ENCODE assay signal across 9 cellular contexts in genomic region chr9:84669293-84670105, GRCh38. TPM values are rescaled to one million over a fixed set of nuclear protein-coding genes. Genes with fewer than 3 reads are reported as not detected.
DNase-seq lines count a peak whose midpoint lies in the region; ATAC-seq and TF ChIP-seq lines count a peak whose summit lies in the region.
"Had no signal": no experiment of that assay in that cellular context is flagged by ENCODE, and none has a peak within 500 bp of the region (broad histone marks: within the 10 kb centered on the region; RNA-seq: fewer than 3 reads in every experiment).

NTRK2 (plus strand) TSS chr9:84669729; CDS start chr9:84670749, 1,020 bp downstream.

- H3K4me1 ChIP-seq in esophagus muscularis mucosa (peaks cover 18 to 36% (median 34%) of the 10 kb centered on the region in 4 donors), transverse colon (peaks cover 11 to 31% (median 20%) of the 10 kb centered on the region in 4 donors)

- H3K9me3 ChIP-seq in T-helper 17 cell (ENCODE audit: control insufficient read depth, low read length, poor library complexity, severe bottlenecking) (no peaks in the 10 kb centered on the region), esophagus muscularis mucosa (no peaks in the 10 kb centered on the region), transverse colon (no peaks in the 10 kb centered on the region)

- intact Hi-C loops in esophagus muscularis mucosa (cut with DNase I), result no loop called here
- intact Hi-C loops in transverse colon (cut with DNase I; ENCODE audit: low total_unique reads), result no loop called here

- TF ChIP-seq POLR2A in esophagus muscularis mucosa (IDR thresholded peaks at IDR 0.05; ENCODE audit: low read depth), result no peak
- TF ChIP-seq POLR2A in transverse colon (IDR thresholded peaks at IDR 0.05), result no peak

- H3K36me3 ChIP-seq in esophagus muscularis mucosa (no peaks in the 10 kb centered on the region), transverse colon (no peaks in the 10 kb centered on the region)

- peaks cover 15% of the 10 kb centered on the region for H3K4me1 Mint-ChIP-seq in T-helper 17 cell

- TF ChIP-seq EP300 in esophagus muscularis mucosa (IDR thresholded peaks at IDR 0.05), result no peak
- no peak for TF ChIP-seq EP300 in transverse colon (IDR thresholded peaks at IDR 0.05; ENCODE audit: low read depth)

- in situ Hi-C loops in transverse colon (cut with MboI; ENCODE audit: low pct_ligation_motif_present in 1 of 4, low pct_unique_long_range_greater_than_20kb in 1 of 4, low sequenced_read_pairs in 3 of 4), result loop anchor here in 1 of 4 donors (25.0 kb wide), 1 partner anchor 593 kb away; no protein-coding TSS in a partner anchor

- WGBS in esophagus muscularis mucosa, result 1% methylated on average over 20 of the region's 68 CpGs
- 0 to 4% methylated on average over 4 to 68 of the region's 68 CpGs for WGBS in transverse colon (ENCODE audit: low coverage in 1 of 2), 2 donors

- DNase-seq in C1 segment of cervical spinal cord (lab: John Stamatoyannopoulos, UW), result peak in 11 of 14 donors; percentile 43 to 81 (median 63)
- peak; percentile 11 to 28 (median 14) for DNase-seq in T-helper 17 cell
- DNase-seq in esophagus muscularis mucosa (ENCODE audit: extremely low spot score), result no peak
- DNase-seq in midbrain (lab: John Stamatoyannopoulos, UW), result peak; percentile 77
- DNase-seq in transverse colon, result no peak
- DNase-seq in T-helper 9 cell, result no peak
- no peak for DNase-seq in NOMO-1 treated with DMSO at 0.1 percent for 48 hours (lab: John Stamatoyannopoulos, UW; ENCODE audit: unreplicated experiment)

- no peak within 1 kb of the TSS for H3K27ac Mint-ChIP-seq in T-helper 17 cell

- ATAC-seq in GM21423 (IDR thresholded peaks at IDR 0.05; ENCODE audit: unreplicated experiment), result peak; percentile 39
- ATAC-seq in T-helper 17 cell, result peak; percentile 66

- peaks cover 5% of the 10 kb centered on the region for H3K36me3 Mint-ChIP-seq in T-helper 17 cell (ENCODE audit: low read depth)

- no peak for TF ChIP-seq CTCF in esophagus muscularis mucosa (IDR thresholded peaks at IDR 0.05)
- TF ChIP-seq CTCF in transverse colon (IDR thresholded peaks at IDR 0.05), result peak in 3 of 5 experiments; percentile 7 to 26 (median 13)

- H3K27ac ChIP-seq in esophagus muscularis mucosa (replicated peaks in 1 of 4) (peak within 1 kb of the TSS in 3 of 4 donors; percentile 20 to 60 (median 55)), transverse colon (peak within 1 kb of the TSS in 1 of 4 donors; percentile 17)

- peaks cover 62% of the 10 kb centered on the region for H3K27me3 Mint-ChIP-seq in T-helper 17 cell

- H3K4me3 ChIP-seq in esophagus muscularis mucosa, result peak within 1 kb of the TSS; percentile 47 to 53 (median 52)
- H3K4me3 ChIP-seq in transverse colon, result peak within 1 kb of the TSS in 3 of 4 donors; percentile 0 to 53 (median 31)

- H3K27me3 ChIP-seq in esophagus muscularis mucosa, result peaks cover 0 to 51% (median 20%) of the 10 kb centered on the region in 4 donors
- peaks cover 63% of the 10 kb centered on the region for H3K27me3 ChIP-seq in transverse colon

- H3K4me3 Mint-ChIP-seq in T-helper 17 cell, result peak within 1 kb of the TSS; percentile 90

RNA-seq across cellular contexts. Expression of gene NTRK2, which starts in this region (rescaled TPM):
- total RNA-seq in T-helper 17 cell (1 to 10 TPM; 1.1 to 1.6 TPM), esophagus muscularis mucosa (1 to 10 TPM; 1.2 to 6.3 (median 5.5) TPM), transverse colon (10 to 100 TPM in 1 of 4 donors, 1 to 10 TPM in 3; 2.2 to 10.1 (median 6.4) TPM)
- total RNA-seq: HT1080 had no signal

Comparison
In these comparisons a context has a peak if more than half of its experiments do, and no peak if none do; other contexts are left out.
1. DNase-seq: peak in C1 segment of cervical spinal cord (11 of 14), T-helper 17 cell (3 of 3) and midbrain (single experiment); none in esophagus muscularis mucosa (single experiment), transverse colon (single experiment), T-helper 9 cell (single experiment) and NOMO-1 treated with DMSO at 0.1 percent for 48 hours (single experiment).
2. CTCF ChIP-seq: peak in transverse colon (3 of 5); none in esophagus muscularis mucosa (0 of 3).